In the genomic region with DNA sequence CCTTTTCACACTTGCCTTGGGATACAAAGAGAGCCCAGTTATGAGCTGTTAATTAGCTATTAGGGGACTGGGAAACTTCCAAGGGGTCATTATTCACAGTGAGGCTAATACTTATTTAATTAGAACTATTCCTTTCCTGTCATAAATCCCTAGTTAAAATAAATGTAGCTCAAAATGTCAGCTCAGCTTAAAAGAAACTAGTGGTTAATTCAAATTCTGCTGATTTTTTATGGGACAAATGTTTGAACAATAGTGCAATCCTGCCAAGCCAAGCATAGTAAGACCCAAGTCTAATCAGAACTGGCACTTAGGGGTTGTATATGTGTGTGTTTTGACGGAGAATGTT, we compare ENCODE assay signal across 20 cellular contexts.
"Had no signal": no experiment of that assay in that cellular context is flagged by ENCODE, and none has a peak within 500 bp of the region (broad histone marks: within the 10 kb centered on the region; RNA-seq: fewer than 3 reads in every experiment).

No MANE protein-coding gene starts in this region.

- H3K9me3 Mint-ChIP-seq: dendritic cell treated with granulocyte-macrophage colony-stimulating factor and Interleukin-4, amounts not matched to agents 40 ng/mL and 50 ng/mL, for 4 days; naive B cell; type B pancreatic cell; WTC11 had no signal

- H3K4me3 ChIP-seq: cardiac muscle cell, esophagus squamous epithelium, mucosa of descending colon, testis had no signal

- H3K36me3 ChIP-seq: cardiac muscle cell, esophagus squamous epithelium had no signal

- H3K27ac ChIP-seq: cardiac muscle cell, esophagus squamous epithelium, testis had no signal

- H3K27me3 ChIP-seq: cardiac muscle cell, testis had no signal

- H3K9me3 ChIP-seq: esophagus squamous epithelium, mucosa of descending colon, testis had no signal

- ATAC-seq: activated naive CD4-positive, alpha-beta T cell treated with anti-CD3 and anti-CD28 coated beads, Interleukin-2, amount 50 U/mL, for 72 hours; mucosa of descending colon had no signal

- H3K4me3 Mint-ChIP-seq: dendritic cell treated with granulocyte-macrophage colony-stimulating factor and Interleukin-4, amounts not matched to agents 40 ng/mL and 50 ng/mL, for 4 days; naive B cell; T-helper 2 cell treated with Interferon-gamma antibody and Interleukin-4, amounts not matched to agents 5 μg/mL and 100 μg/mL, for 36 hours; type B pancreatic cell; WTC11 had no signal

- H3K36me3 Mint-ChIP-seq: naive B cell, type B pancreatic cell, WTC11 had no signal

- H3K27ac Mint-ChIP-seq: dendritic cell treated with granulocyte-macrophage colony-stimulating factor and Interleukin-4, amounts not matched to agents 40 ng/mL and 50 ng/mL, for 4 days; type B pancreatic cell; WTC11 had no signal

- H3K27me3 Mint-ChIP-seq: naive B cell had no signal

- DNase-seq: activated CD4-positive, alpha-beta T cell treated with anti-CD3 and anti-CD28 coated beads for 4 hours; activated CD8-positive, alpha-beta memory T cell treated with anti-CD3 and anti-CD28 coated beads, Interleukin-2, amount 50 U/mL, for 48 hours; activated effector memory CD4-positive, alpha-beta T cell treated with anti-CD3 and anti-CD28 coated beads, Interleukin-2, amount 50 U/mL, for 16 hours; activated T-cell treated with anti-CD3 and anti-CD28 coated beads, Interleukin-2, amount 50 U/mL, for 48 hours; amniotic stem cell; effector memory CD4-positive, alpha-beta T cell; esophagus squamous epithelium; mesenchymal stem cell; mucosa of descending colon; naive B cell; nucleus accumbens; stimulated activated CD8-positive, alpha-beta memory T cell treated with anti-CD3 and anti-CD28 coated beads, Interleukin-4, amount 100 ng/mL, for 48 hours; SW 1271; testis had no signal

- H3K4me1 ChIP-seq: testis had no signal
